ENCODE assay signal across 8 cellular contexts in the genomic region with DNA sequence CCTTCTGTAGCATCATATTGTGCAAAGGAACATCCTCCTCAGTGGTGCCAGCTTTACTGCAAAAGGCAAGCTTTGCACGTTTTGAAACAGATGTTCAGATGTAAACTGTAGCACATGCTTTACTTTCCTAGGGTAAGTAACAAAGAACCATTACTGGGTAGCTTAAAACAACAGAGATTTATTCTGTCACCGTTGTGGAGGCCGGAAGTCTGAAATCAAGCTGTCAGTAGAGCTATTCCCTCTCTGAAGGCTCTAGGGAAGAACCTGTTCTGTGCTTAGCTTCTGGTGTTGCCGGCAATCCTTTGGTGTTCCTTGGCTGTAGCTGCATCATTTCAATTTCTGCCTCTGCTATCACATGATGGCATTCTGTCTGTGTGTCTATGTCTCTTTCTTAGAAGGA. TPM values are rescaled to one million over a fixed set of nuclear protein-coding genes. Genes with fewer than 3 reads are reported as not detected.
DNase-seq lines count a peak whose midpoint lies in the region; ATAC-seq, FAIRE-seq and TF ChIP-seq lines count a peak whose summit lies in the region.
"Not testable (repeated sequence)": the region's sequence is repeated elsewhere in the genome, so short reads cannot be mapped to it uniquely, and the experiment has no call there.

No MANE protein-coding gene starts in this region.

- not testable (repeated sequence) for H4K20me1 ChIP-seq in DND-41 (ENCODE audit: insufficient read depth, low read length); OCI-LY7 (ENCODE audit: insufficient read depth, low read length)

- peak; percentile 52 for ATAC-seq in CD4-positive, alpha-beta T cell (ENCODE audit: poor library complexity)
- ATAC-seq in DND-41 (ENCODE audit: insufficient read depth, low read depth) = peak; percentile 37; the same call in 1 of the 3 replicates
- peak; percentile 14 for ATAC-seq in effector memory CD8-positive, alpha-beta T cell (replicated peaks)
- peak; percentile 40 to 47 for ATAC-seq in naive thymus-derived CD8-positive, alpha-beta T cell

- H3K4me1 Mint-ChIP-seq in CD4-positive, alpha-beta T cell (ENCODE audit: low read depth); activated CD4-positive, alpha-beta T cell treated with anti-CD3 and anti-CD28 coated beads, Interleukin-2, amount 10 ng/mL, durations not matched to agents 7 days and 5 days; activated naive CD4-positive, alpha-beta T cell treated with anti-CD3 and anti-CD28 coated beads, Interleukin-2, amount 10 ng/mL, durations not matched to agents 7 days and 5 days; effector memory CD8-positive, alpha-beta T cell (ENCODE audit: low read depth in 2 of 2); naive thymus-derived CD8-positive, alpha-beta T cell: not testable (repeated sequence)

- H3K27ac ChIP-seq in CD4-positive, alpha-beta T cell (ENCODE audit: low read depth, low read length); DND-41 (ENCODE audit: low read length): not testable (repeated sequence)
- H3K27ac ChIP-seq in OCI-LY7 (ENCODE audit: low read depth, low read length, poor library complexity, severe bottlenecking) = peak overlapping the region; percentile 42

- H3K4me3 ChIP-seq in DND-41 (ENCODE audit: low read depth in 1 of 2, low read length in 2 of 2); OCI-LY7 (ENCODE audit: low read depth, low read length, poor library complexity, severe bottlenecking); bronchial epithelial cell (ENCODE audit: low read depth, low read length): not testable (repeated sequence)

- not testable (repeated sequence) for H3K27me3 ChIP-seq in CD4-positive, alpha-beta T cell (ENCODE audit: control insufficient read depth, insufficient read depth, low read length); DND-41 (ENCODE audit: insufficient read depth, low read length, poor library complexity); bronchial epithelial cell (ENCODE audit: control insufficient read depth, insufficient read depth, low read length)

- H3K9me3 Mint-ChIP-seq in CD4-positive, alpha-beta T cell; activated CD4-positive, alpha-beta T cell treated with anti-CD3 and anti-CD28 coated beads, Interleukin-2, amount 10 ng/mL, durations not matched to agents 7 days and 5 days; activated naive CD4-positive, alpha-beta T cell treated with anti-CD3 and anti-CD28 coated beads, Interleukin-2, amount 10 ng/mL, durations not matched to agents 7 days and 5 days; effector memory CD8-positive, alpha-beta T cell; naive thymus-derived CD8-positive, alpha-beta T cell: not testable (repeated sequence)

- H3K27ac Mint-ChIP-seq in CD4-positive, alpha-beta T cell; activated CD4-positive, alpha-beta T cell treated with anti-CD3 and anti-CD28 coated beads, Interleukin-2, amount 10 ng/mL, durations not matched to agents 7 days and 5 days; activated naive CD4-positive, alpha-beta T cell treated with anti-CD3 and anti-CD28 coated beads, Interleukin-2, amount 10 ng/mL, durations not matched to agents 7 days and 5 days; effector memory CD8-positive, alpha-beta T cell; naive thymus-derived CD8-positive, alpha-beta T cell: not testable (repeated sequence)

- not testable (repeated sequence) for H2AFZ ChIP-seq in DND-41 (ENCODE audit: low read depth, low read length); OCI-LY7 (ENCODE audit: low read length)

- H3K36me3 Mint-ChIP-seq in CD4-positive, alpha-beta T cell (ENCODE audit: low read depth); activated CD4-positive, alpha-beta T cell treated with anti-CD3 and anti-CD28 coated beads, Interleukin-2, amount 10 ng/mL, durations not matched to agents 7 days and 5 days (ENCODE audit: low read depth); activated naive CD4-positive, alpha-beta T cell treated with anti-CD3 and anti-CD28 coated beads, Interleukin-2, amount 10 ng/mL, durations not matched to agents 7 days and 5 days; effector memory CD8-positive, alpha-beta T cell (ENCODE audit: insufficient read depth); naive thymus-derived CD8-positive, alpha-beta T cell: not testable (repeated sequence)

- H3K9me3 ChIP-seq in CD4-positive, alpha-beta T cell (ENCODE audit: control insufficient read depth, low read length); DND-41 (ENCODE audit: insufficient read depth, low read length, severe bottlenecking); OCI-LY7 (ENCODE audit: low read length): not testable (repeated sequence)

- H3K4me3 Mint-ChIP-seq in CD4-positive, alpha-beta T cell; activated CD4-positive, alpha-beta T cell treated with anti-CD3 and anti-CD28 coated beads, Interleukin-2, amount 10 ng/mL, durations not matched to agents 7 days and 5 days; activated naive CD4-positive, alpha-beta T cell treated with anti-CD3 and anti-CD28 coated beads, Interleukin-2, amount 10 ng/mL, durations not matched to agents 7 days and 5 days; effector memory CD8-positive, alpha-beta T cell; naive thymus-derived CD8-positive, alpha-beta T cell: not testable (repeated sequence)

- not testable (repeated sequence) for H3K36me3 ChIP-seq in DND-41 (ENCODE audit: insufficient read depth, low read length); OCI-LY7 (ENCODE audit: insufficient read depth, low read length); bronchial epithelial cell (ENCODE audit: control insufficient read depth, insufficient read depth, low read length)

- BruUV-seq in OCI-LY7 (replicated peaks; lab: Mats Ljungman, UMichigan) = not testable (repeated sequence)

- not testable (repeated sequence) for DNase-seq in CD4-positive, alpha-beta T cell; OCI-LY7 (ENCODE audit: low spot score); bronchial epithelial cell (ENCODE audit: low read depth); effector memory CD8-positive, alpha-beta T cell
- peak; percentile 5 for DNase-seq in DND-41
- DNase-seq in activated CD4-positive, alpha-beta T cell treated with anti-CD3 and anti-CD28 coated beads, Interleukin-2, amount 10 ng/mL, durations not matched to agents 7 days and 5 days = peak; percentile 6
- DNase-seq in activated naive CD4-positive, alpha-beta T cell treated with anti-CD3 and anti-CD28 coated beads, Interleukin-2, amount 10 ng/mL, durations not matched to agents 7 days and 5 days = peak; percentile 23
- peak in 2 of 10 donors; percentile 6 to 9 for DNase-seq in naive thymus-derived CD8-positive, alpha-beta T cell

- intact Hi-C loops in CD4-positive, alpha-beta T cell (cut with DNase I, micrococcal nuclease); OCI-LY7 (cut with micrococcal nuclease; ENCODE audit: unreplicated experiment): not testable (repeated sequence)

- CTCF ChIA-PET in CD4-positive, alpha-beta T cell (lab: Charles Lee); OCI-LY7 (lab: Charles Lee; ENCODE audit: unreplicated experiment); activated CD4-positive, alpha-beta T cell treated with anti-CD3 and anti-CD28 coated beads, Interleukin-2, amount 10 ng/mL, durations not matched to agents 7 days and 5 days (lab: Charles Lee); activated naive CD4-positive, alpha-beta T cell treated with anti-CD3 and anti-CD28 coated beads, Interleukin-2, amount 10 ng/mL, durations not matched to agents 7 days and 5 days (lab: Charles Lee): not testable (repeated sequence)

- not testable (repeated sequence) for H3K4me2 ChIP-seq in DND-41 (ENCODE audit: insufficient read depth, low read length); OCI-LY7 (ENCODE audit: low read length)

- not testable (repeated sequence) for H3K9ac ChIP-seq in DND-41 (ENCODE audit: low read depth, low read length)

- not testable (repeated sequence) for H3K27me3 Mint-ChIP-seq in CD4-positive, alpha-beta T cell; activated CD4-positive, alpha-beta T cell treated with anti-CD3 and anti-CD28 coated beads, Interleukin-2, amount 10 ng/mL, durations not matched to agents 7 days and 5 days; activated naive CD4-positive, alpha-beta T cell treated with anti-CD3 and anti-CD28 coated beads, Interleukin-2, amount 10 ng/mL, durations not matched to agents 7 days and 5 days; effector memory CD8-positive, alpha-beta T cell; naive thymus-derived CD8-positive, alpha-beta T cell

- peak; percentile 77 for FAIRE-seq in bronchial epithelial cell (lab: Jason Lieb, UNC)

- H3K9me2 ChIP-seq in OCI-LY7 (ENCODE audit: insufficient read depth, low read length) = not testable (repeated sequence)

- not testable (repeated sequence) for TF ChIP-seq CTCF in CD4-positive, alpha-beta T cell (IDR thresholded peaks at IDR 0.05); DND-41 (IDR thresholded peaks at IDR 0.05; ENCODE audit: borderline replicate concordance, extremely low read depth, low read length, poor library complexity, severe bottlenecking); OCI-LY7 (conservative IDR thresholded peaks at IDR 0.05; ENCODE audit: low read length); bronchial epithelial cell (IDR thresholded peaks at IDR 0.05; ENCODE audit: insufficient read depth, low read length, severe bottlenecking)

- H3K79me2 ChIP-seq in DND-41 (ENCODE audit: insufficient read depth, low read length); OCI-LY7 (ENCODE audit: insufficient read depth, low read depth, low read length): not testable (repeated sequence)

- not testable (repeated sequence) for H3K4me1 ChIP-seq in DND-41 (ENCODE audit: insufficient read depth, low read length); OCI-LY7 (ENCODE audit: insufficient read depth, low read length, poor library complexity, severe bottlenecking)

- POLR2A ChIA-PET in CD4-positive, alpha-beta T cell (lab: Charles Lee); OCI-LY7 (lab: Charles Lee); activated CD4-positive, alpha-beta T cell treated with anti-CD3 and anti-CD28 coated beads, Interleukin-2, amount 10 ng/mL, durations not matched to agents 7 days and 5 days (lab: Charles Lee); naive thymus-derived CD8-positive, alpha-beta T cell (lab: Charles Lee): not testable (repeated sequence)

RNA-seq across cellular contexts. Expression of a gene that starts 50.6 kb away (rescaled TPM):
- total RNA-seq in CD4-positive, alpha-beta T cell = 10 to 100 TPM; 22.0 to 23.9 TPM
- 15.5 and 36.9 TPM in 2 replicates for total RNA-seq in OCI-LY7 (2014; rRNA removed; shearing (Covaris generic))
- total RNA-seq in OCI-LY7 (2022) (29.1 and 29.7 TPM in 2 replicates), bronchial epithelial cell (1.5 and 2.1 TPM in 2 replicates)
- total RNA-seq in activated CD4-positive, alpha-beta T cell treated with anti-CD3 and anti-CD28 coated beads, Interleukin-2, amount 10 ng/mL, durations not matched to agents 7 days and 5 days = 10 to 100 TPM; 33.8 to 34.7 TPM
- total RNA-seq in naive thymus-derived CD8-positive, alpha-beta T cell = 10 to 100 TPM; 19.4 to 30.3 TPM
- 10 to 100 TPM; 31.8 to 32.7 (median 32.4) TPM for polyA plus RNA-seq in naive thymus-derived CD8-positive, alpha-beta T cell
